ENCODE assay signal across 1 cellular context in genomic region chr3:116069024-116069423, GRCh38.
TF ChIP-seq lines count a peak whose summit lies in the region.

No MANE protein-coding gene starts in this region.

TF ChIP-seq in K562, 482 proteins besides CTCF, POLR2A, EP300 and RAD21 (continued from another document):
- TF ChIP-seq FOXJ3 (CRISPR knock-in tag; IDR thresholded peaks at IDR 0.05) = no peak
